Comparison of ENCODE assay signal across 17 cellular contexts in genomic region chr22:50173221-50173982, GRCh38. TPM values are rescaled to one million over a fixed set of nuclear protein-coding genes. Genes with fewer than 3 reads are reported as not detected.
DNase-seq lines count a peak whose midpoint lies in the region; ATAC-seq and TF ChIP-seq lines count a peak whose summit lies in the region.
"Had no signal": no experiment of that assay in that cellular context is flagged by ENCODE, and none has a peak within 500 bp of the region (broad histone marks: within the 10 kb centered on the region; RNA-seq: fewer than 3 reads in every experiment).

No MANE protein-coding gene starts in this region.

- no peaks in the 10 kb centered on the region for H3K79me2 ChIP-seq in OCI-LY3 (ENCODE audit: low read length)

- H4K20me1 ChIP-seq in OCI-LY3 (ENCODE audit: insufficient read depth, low read length) = no peaks in the 10 kb centered on the region

- peak overlapping the region in 5 of 7 donors; percentile 45 to 63 (median 48) for H3K27ac Mint-ChIP-seq in CD14-positive monocyte
- H3K27ac Mint-ChIP-seq in stimulated activated effector memory CD8-positive, alpha-beta T cell treated with anti-CD3 and anti-CD28 coated beads, Interleukin-12 subunit alpha, Interleukin-12 subunit beta, amount 100 ng/mL, for 72 hours = no peak overlapping the region
- H3K27ac Mint-ChIP-seq: activated naive CD8-positive, alpha-beta T cell; GM23338 had no signal

- peak overlapping the region; percentile 50 for H3K4me2 ChIP-seq in OCI-LY3 (ENCODE audit: low read length)
- H3K4me2 ChIP-seq: GM23338 had no signal

- H3K36me3 Mint-ChIP-seq in CD14-positive monocyte = peaks cover 6 to 11% of the 10 kb centered on the region in 2 donors
- peaks cover 27% of the 10 kb centered on the region for H3K36me3 Mint-ChIP-seq in stimulated activated effector memory CD8-positive, alpha-beta T cell treated with anti-CD3 and anti-CD28 coated beads, Interleukin-12 subunit alpha, Interleukin-12 subunit beta, amount 100 ng/mL, for 72 hours
- H3K36me3 Mint-ChIP-seq: activated naive CD8-positive, alpha-beta T cell had no signal

- TF ChIP-seq CTCF in CD14-positive monocyte (IDR thresholded peaks at IDR 0.05) (no peak), OCI-LY3 (IDR thresholded peaks at IDR 0.05; ENCODE audit: low read depth, low read length) (no peak), lower lobe of right lung (IDR thresholded peaks at IDR 0.05) (no peak)

- intact Hi-C loops in CD14-positive monocyte (cut with micrococcal nuclease) (loop anchor here in 1 of 2 donors (2.0 to 5.0 kb wide), 2 partner anchors 13 to 34 kb away; no protein-coding TSS in a partner anchor), lower lobe of right lung (cut with DNase I) (no loop called here)

- H3K27me3 Mint-ChIP-seq in CD14-positive monocyte (ENCODE audit: low read depth in 3 of 3) = peaks cover 25 to 63% (median 36%) of the 10 kb centered on the region in 3 donors

- DNase-seq in CD14-positive monocyte (ENCODE audit: low spot score) = peak; percentile 72
- DNase-seq in lower lobe of right lung = peak; percentile 66
- DNase-seq in DMS 273 treated with DMSO at 0.1 percent for 48 hours (lab: John Stamatoyannopoulos, UW) = no peak
- no peak for DNase-seq in NCI-H82 (lab: John Stamatoyannopoulos, UW)
- no peak for DNase-seq in activated CD8-positive, alpha-beta memory T cell treated with anti-CD3 and anti-CD28 coated beads, Interleukin-2, amount 50 U/mL, for 4 hours
- no peak for DNase-seq in stimulated activated effector memory CD8-positive, alpha-beta T cell treated with anti-CD3 and anti-CD28 coated beads, Interleukin-12 subunit alpha, Interleukin-12 subunit beta, amount 100 ng/mL, for 72 hours (ENCODE audit: low spot score in 2 of 2)
- DNase-seq: foreskin melanocyte, NCI-H1436, NCI-H345, occipital lobe, PC-3, small intestine had no signal

- H3K4me3 Mint-ChIP-seq in CD14-positive monocyte = peak overlapping the region; percentile 55 to 61
- H3K4me3 Mint-ChIP-seq in stimulated activated effector memory CD8-positive, alpha-beta T cell treated with anti-CD3 and anti-CD28 coated beads, Interleukin-12 subunit alpha, Interleukin-12 subunit beta, amount 100 ng/mL, for 72 hours = no peak overlapping the region
- H3K4me3 Mint-ChIP-seq: activated naive CD8-positive, alpha-beta T cell; GM23338 had no signal

- H3K27me3 ChIP-seq in OCI-LY3 (ENCODE audit: low read depth, low read length) (peaks cover 7% of the 10 kb centered on the region; the same call in 1 of the 2 replicates), lower lobe of right lung (ENCODE audit: low read depth) (peaks cover 43% of the 10 kb centered on the region)

- H3K9ac ChIP-seq in OCI-LY3 (ENCODE audit: low read length) = no peak overlapping the region

- H3K36me3 ChIP-seq in OCI-LY3 (replicated peaks; ENCODE audit: low read depth, low read length) (no peaks in the 10 kb centered on the region), lower lobe of right lung (no peaks in the 10 kb centered on the region)

- peaks cover 32% of the 10 kb centered on the region for H3K4me1 ChIP-seq in OCI-LY3 (ENCODE audit: low read length)
- H3K4me1 ChIP-seq in lower lobe of right lung = no peaks in the 10 kb centered on the region

- peak; percentile 42 for ATAC-seq in GM18907 (IDR thresholded peaks at IDR 0.05; ENCODE audit: unreplicated experiment)
- peak in 1 of 2 donors; percentile 34 for ATAC-seq in lower lobe of right lung
- ATAC-seq in stimulated activated effector memory CD8-positive, alpha-beta T cell treated with anti-CD3 and anti-CD28 coated beads, Interleukin-12 subunit alpha, Interleukin-12 subunit beta, amount 100 ng/mL, for 72 hours = no peak
- ATAC-seq: activated CD4-positive, CD25-positive, alpha-beta regulatory T cell treated with anti-CD3 and anti-CD28 coated beads, Interleukin-2, amount 50 U/mL, for 24 hours; GM23338 had no signal

- no peaks in the 10 kb centered on the region for H3K9me3 ChIP-seq in OCI-LY3 (ENCODE audit: insufficient read depth, low read length)
- H3K9me3 ChIP-seq in lower lobe of right lung = no peaks in the 10 kb centered on the region

- 0 out of 2 replicates have a peak overlapping the region, but pooled peaks have one; percentile 11 for H3K27ac ChIP-seq in OCI-LY3 (ENCODE audit: low read length)
- no peak overlapping the region for H3K27ac ChIP-seq in lower lobe of right lung

- H2AFZ ChIP-seq in OCI-LY3 (ENCODE audit: low read depth, low read length) = no peak overlapping the region
- H2AFZ ChIP-seq: GM23338 had no signal

- H3K4me1 Mint-ChIP-seq in CD14-positive monocyte = peaks cover 28% of the 10 kb centered on the region
- peaks cover 22% of the 10 kb centered on the region for H3K4me1 Mint-ChIP-seq in stimulated activated effector memory CD8-positive, alpha-beta T cell treated with anti-CD3 and anti-CD28 coated beads, Interleukin-12 subunit alpha, Interleukin-12 subunit beta, amount 100 ng/mL, for 72 hours

- H3K4me3 ChIP-seq in OCI-LY3 (ENCODE audit: low read length) (no peak overlapping the region), lower lobe of right lung (no peak overlapping the region)
- H3K4me3 ChIP-seq: GM23338 had no signal

- peaks cover 2 to 16% (median 8%) of the 10 kb centered on the region in 7 donors for H3K9me3 Mint-ChIP-seq in CD14-positive monocyte
- no peaks in the 10 kb centered on the region for H3K9me3 Mint-ChIP-seq in stimulated activated effector memory CD8-positive, alpha-beta T cell treated with anti-CD3 and anti-CD28 coated beads, Interleukin-12 subunit alpha, Interleukin-12 subunit beta, amount 100 ng/mL, for 72 hours
- H3K9me3 Mint-ChIP-seq: GM23338 had no signal

RNA-seq across cellular contexts. Expression of gene PANX2, which starts 2.9 kb away (rescaled TPM):
- under 1 TPM in 1 of 2 donors, not detected in 1; 0.05 TPM for polyA plus RNA-seq in CD14-positive monocyte
- total RNA-seq in lower lobe of right lung = 2.5 TPM

RNA-seq across cellular contexts. Expression of gene TRABD, which starts 12.3 kb away (rescaled TPM):
- polyA plus RNA-seq in CD14-positive monocyte = 10 to 100 TPM; 34.5 to 39.3 TPM
- total RNA-seq in lower lobe of right lung = 43.7 TPM

RNA-seq across cellular contexts. Expression of gene SELENOO, which starts 27.4 kb away (rescaled TPM):
- polyA plus RNA-seq in CD14-positive monocyte = 1 to 10 TPM; 2.7 to 8.7 TPM
- total RNA-seq in lower lobe of right lung = 18.7 TPM

Comparison
In these comparisons a context has a peak if more than half of its experiments do, and no peak if none do; other contexts are left out.
1. DNase-seq: peak in CD14-positive monocyte (single experiment) and lower lobe of right lung (single experiment); none in DMS 273 treated with DMSO at 0.1 percent for 48 hours (single experiment), NCI-H82 (single experiment), activated CD8-positive, alpha-beta memory T cell treated with anti-CD3 and anti-CD28 coated beads, Interleukin-2, amount 50 U/mL, for 4 hours (single experiment) and stimulated activated effector memory CD8-positive, alpha-beta T cell treated with anti-CD3 and anti-CD28 coated beads, Interleukin-12 subunit alpha, Interleukin-12 subunit beta, amount 100 ng/mL, for 72 hours (0 of 2).